16 cellular contexts compared by ENCODE assay signal in the genomic region with DNA sequence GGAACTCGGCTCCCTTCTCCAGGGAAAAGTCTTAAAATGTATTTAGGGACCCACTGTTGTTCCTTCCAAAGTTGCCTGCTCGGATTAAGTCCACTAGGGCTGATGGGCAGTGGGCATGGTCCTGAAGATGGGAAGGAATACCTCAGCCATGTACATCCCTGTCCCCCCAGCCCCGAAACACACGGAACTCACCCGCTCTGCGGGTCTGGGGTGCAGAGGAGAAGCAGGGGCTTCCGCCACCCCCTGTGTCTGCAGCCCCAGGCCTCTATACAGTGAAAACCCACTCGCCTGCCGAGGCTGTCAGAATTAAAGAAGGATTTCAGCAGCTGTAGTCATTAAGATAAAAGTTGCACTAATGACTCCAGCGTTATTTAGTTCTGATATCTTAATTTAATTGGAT.
"Had no signal": no experiment of that assay in that cellular context is flagged by ENCODE, and none has a peak within 500 bp of the region (broad histone marks: within the 10 kb centered on the region; RNA-seq: fewer than 3 reads in every experiment).

No MANE protein-coding gene starts in this region.

- H3K4me3 ChIP-seq: heart right ventricle, smooth muscle cell, testis, transverse colon had no signal

- H3K4me1 Mint-ChIP-seq: central memory CD8-positive, alpha-beta T cell had no signal

- H3K9me3 ChIP-seq: testis, transverse colon had no signal

- FAIRE-seq: endometrium, frontal cortex, islet of Langerhans had no signal

- H3K4me3 Mint-ChIP-seq: central memory CD8-positive, alpha-beta T cell; mesothelial cell of epicardium; nephron; stimulated activated naive B cell treated with anti-CD40 and anti-IgM and Interleukin-4, amounts not matched to agents 10 μg/mL and 1 μg/mL and 100 μg/mL, for 72 hours; stimulated activated naive CD8-positive, alpha-beta T cell treated with anti-CD3 and anti-CD28 coated beads, Interleukin-15, amount 100 ng/mL, for 72 hours had no signal

- H3K27ac ChIP-seq: heart right ventricle, testis, transverse colon had no signal

- H3K36me3 ChIP-seq: heart right ventricle, transverse colon had no signal

- H3K9me3 Mint-ChIP-seq: central memory CD8-positive, alpha-beta T cell; stimulated activated naive B cell treated with anti-CD40 and anti-IgM and Interleukin-4, amounts not matched to agents 10 μg/mL and 1 μg/mL and 100 μg/mL, for 72 hours; stimulated activated naive CD8-positive, alpha-beta T cell treated with anti-CD3 and anti-CD28 coated beads, Interleukin-15, amount 100 ng/mL, for 72 hours had no signal

- H3K36me3 Mint-ChIP-seq: mesothelial cell of epicardium; stimulated activated naive B cell treated with anti-CD40 and anti-IgM and Interleukin-4, amounts not matched to agents 10 μg/mL and 1 μg/mL and 100 μg/mL, for 72 hours had no signal

- H3K4me2 ChIP-seq: smooth muscle cell had no signal

- DNase-seq: effector memory CD4-positive, alpha-beta T cell; heart right ventricle; mammary epithelial cell; stimulated activated CD4-positive, alpha-beta T cell treated with anti-CD3 and anti-CD28 coated beads, Interleukin-2, amount 100 ng/mL, for 24 hours; stimulated activated CD4-positive, alpha-beta T cell treated with anti-CD3 and anti-CD28 coated beads, Interleukin-4, amount 100 ng/mL, for 4 hours; stimulated activated naive B cell treated with anti-CD40 and anti-IgM and Interleukin-4, amounts not matched to agents 10 μg/mL and 1 μg/mL and 100 μg/mL, for 72 hours; stimulated activated naive CD8-positive, alpha-beta T cell treated with anti-CD3 and anti-CD28 coated beads, Interleukin-15, amount 100 ng/mL, for 72 hours; testis; transverse colon had no signal

- H3K27ac Mint-ChIP-seq: mesothelial cell of epicardium; stimulated activated naive B cell treated with anti-CD40 and anti-IgM and Interleukin-4, amounts not matched to agents 10 μg/mL and 1 μg/mL and 100 μg/mL, for 72 hours; stimulated activated naive CD8-positive, alpha-beta T cell treated with anti-CD3 and anti-CD28 coated beads, Interleukin-15, amount 100 ng/mL, for 72 hours had no signal

- H3K27me3 ChIP-seq: heart right ventricle, testis, transverse colon had no signal

- H3K4me1 ChIP-seq: transverse colon had no signal
